In the genomic region with DNA sequence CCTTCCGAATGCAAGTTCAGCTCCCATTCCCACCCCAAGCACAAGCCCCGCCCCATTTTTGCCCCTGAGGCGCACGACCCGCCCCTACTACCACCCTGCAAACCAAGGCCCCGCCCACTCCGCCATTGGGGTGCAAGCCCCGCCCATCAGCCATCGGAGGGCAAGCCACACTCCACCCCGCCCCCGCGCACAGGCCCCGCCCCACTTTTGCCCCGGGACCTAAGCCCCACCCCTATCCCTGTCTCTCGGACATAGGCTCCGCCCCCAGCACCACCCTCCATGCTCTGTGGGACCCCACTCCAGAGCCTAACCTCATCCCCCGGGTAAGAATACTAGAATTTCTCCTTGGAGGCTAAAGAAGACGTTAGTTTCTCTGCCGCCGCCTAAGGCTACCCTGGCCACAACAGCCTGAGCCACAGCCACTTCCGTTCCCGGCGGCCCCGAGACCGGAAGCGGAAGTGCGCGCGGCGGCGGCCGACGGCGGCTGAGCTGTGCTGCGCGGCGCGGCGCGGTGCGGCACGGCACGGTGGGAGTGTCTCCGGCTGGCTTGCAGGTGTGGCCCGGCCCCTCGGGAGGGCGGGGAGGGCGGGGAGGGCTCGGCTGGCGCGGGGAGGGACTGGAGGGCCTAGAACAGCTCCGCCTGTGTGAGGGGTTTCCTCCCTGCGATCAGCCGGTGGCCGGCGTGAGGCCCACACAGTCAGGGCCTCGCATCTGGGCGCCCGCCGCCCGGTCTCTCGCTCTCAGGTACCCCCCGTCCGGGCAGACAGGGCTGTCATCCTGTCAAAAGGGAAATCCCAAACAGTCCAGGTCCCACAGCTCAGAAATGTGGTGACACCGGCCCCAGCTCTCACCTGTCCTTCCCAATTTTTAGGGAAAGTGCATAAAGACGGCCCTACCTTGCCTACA, we compare ENCODE assay signal across 8 cellular contexts. TPM values are rescaled to one million over a fixed set of nuclear protein-coding genes. Genes with fewer than 3 reads are reported as not detected.
A peak's percentile ranks its signal among the peaks of the same experiment; 100 is the strongest.
DNase-seq lines count a peak whose midpoint lies in the region; ATAC-seq, FAIRE-seq and TF ChIP-seq lines count a peak whose summit lies in the region.

Gene ZNF333 (plus strand): TSS at position 451 of the 906 bp plus-strand sequence. CDS start 3,444 bp downstream, outside the sequence.

- H2AFZ ChIP-seq in DND-41 (ENCODE audit: low read depth, low read length) (peak within 1 kb of the TSS; percentile 89), Karpas-422 (ENCODE audit: low read length) (peak within 1 kb of the TSS; percentile 84), fibroblast of lung (ENCODE audit: low read length) (peak within 1 kb of the TSS; percentile 85)

- peaks cover 31% of the 10 kb centered on the region for H3K4me1 ChIP-seq in DND-41 (ENCODE audit: insufficient read depth, low read length)
- H3K4me1 ChIP-seq in Karpas-422 (ENCODE audit: low read length): peaks cover 24% of the 10 kb centered on the region
- peaks cover 3% of the 10 kb centered on the region for H3K4me1 ChIP-seq in fibroblast of lung (ENCODE audit: control insufficient read depth, extremely low read depth, insufficient read depth, low read length)
- peaks cover 6 to 16% of the 10 kb centered on the region in 2 donors for H3K4me1 ChIP-seq in naive thymus-derived CD4-positive, alpha-beta T cell (ENCODE audit: control insufficient read depth in 2 of 2, insufficient read depth in 2 of 2, low read length in 2 of 2)

- peaks cover 0 to 7% (median 0%) of the 10 kb centered on the region in 5 donors for H3K36me3 Mint-ChIP-seq in naive thymus-derived CD4-positive, alpha-beta T cell
- H3K36me3 Mint-ChIP-seq in stimulated activated memory B cell treated with anti-CD40 and anti-IgM and Interleukin-4, amounts not matched to agents 10 μg/mL and 1 μg/mL and 100 μg/mL, for 72 hours: peaks cover 4% of the 10 kb centered on the region

- CTCF ChIA-PET in naive thymus-derived CD4-positive, alpha-beta T cell (lab: Charles Lee): interaction anchor here (7.7 kb wide), 1 partner anchor 117 kb away, joined by 60 read pairs; the partner anchor contains the start of gene NDUFB7

- H3K9me2 ChIP-seq in Karpas-422 (replicated peaks; ENCODE audit: insufficient read depth, low read length): no peaks in the 10 kb centered on the region

- no peaks in the 10 kb centered on the region for H3K9me3 ChIP-seq in DND-41 (ENCODE audit: insufficient read depth, low read length, severe bottlenecking)
- no peaks in the 10 kb centered on the region for H3K9me3 ChIP-seq in Karpas-422 (ENCODE audit: low read length)
- H3K9me3 ChIP-seq in fibroblast of lung (ENCODE audit: control insufficient read depth, insufficient read depth, low read depth, low read length): no peaks in the 10 kb centered on the region
- H3K9me3 ChIP-seq in naive thymus-derived CD4-positive, alpha-beta T cell (ENCODE audit: control insufficient read depth in 2 of 3, low read length in 3 of 3): no peaks in the 10 kb centered on the region

- H3K9me3 Mint-ChIP-seq in naive thymus-derived CD4-positive, alpha-beta T cell: no peaks in the 10 kb centered on the region
- H3K9me3 Mint-ChIP-seq in stimulated activated memory B cell treated with anti-CD40 and anti-IgM and Interleukin-4, amounts not matched to agents 10 μg/mL and 1 μg/mL and 100 μg/mL, for 72 hours: no peaks in the 10 kb centered on the region

- TF ChIP-seq CTCF in DND-41 (IDR thresholded peaks at IDR 0.05; ENCODE audit: borderline replicate concordance, extremely low read depth, low read length, poor library complexity, severe bottlenecking) (peak; percentile 10), fibroblast of lung (conservative IDR thresholded peaks at IDR 0.05 in 1 of 2, IDR thresholded peaks at IDR 0.05 in 1 of 2; ENCODE audit: low read depth in 1 of 2, low read length in 2 of 2) (no peak)

- POLR2A ChIA-PET in naive thymus-derived CD4-positive, alpha-beta T cell (lab: Charles Lee): interaction anchor here (0.6 to 2.4 kb wide), 6 partner anchors 113 to 958 kb away, joined by 3 to 17 read pairs (median 3); partner anchors contain the start of genes DNAJB1 and NDUFB7

- peaks cover 9% of the 10 kb centered on the region for H3K36me3 ChIP-seq in DND-41 (ENCODE audit: insufficient read depth, low read length)
- H3K36me3 ChIP-seq in Karpas-422 (ENCODE audit: insufficient read depth, low read length): no peaks in the 10 kb centered on the region
- no peaks in the 10 kb centered on the region for H3K36me3 ChIP-seq in fibroblast of lung (ENCODE audit: control insufficient read depth, insufficient read depth, low read length)
- peaks cover 0 to 12% (median 4%) of the 10 kb centered on the region in 3 experiments for H3K36me3 ChIP-seq in naive thymus-derived CD4-positive, alpha-beta T cell (ENCODE audit: control insufficient read depth in 2 of 3, insufficient read depth in 3 of 3, low read length in 3 of 3)

- H3K27ac Mint-ChIP-seq in naive thymus-derived CD4-positive, alpha-beta T cell: peak within 1 kb of the TSS; percentile 93 to 100 (median 99)
- peak within 1 kb of the TSS; percentile 99 for H3K27ac Mint-ChIP-seq in stimulated activated memory B cell treated with anti-CD40 and anti-IgM and Interleukin-4, amounts not matched to agents 10 μg/mL and 1 μg/mL and 100 μg/mL, for 72 hours

- H3K27me3 ChIP-seq in DND-41 (ENCODE audit: insufficient read depth, low read length, poor library complexity): no peaks in the 10 kb centered on the region
- no peaks in the 10 kb centered on the region for H3K27me3 ChIP-seq in Karpas-422 (ENCODE audit: low read length)
- no peaks in the 10 kb centered on the region for H3K27me3 ChIP-seq in fibroblast of lung (ENCODE audit: control insufficient read depth, insufficient read depth, low read length)
- H3K27me3 ChIP-seq in naive thymus-derived CD4-positive, alpha-beta T cell (ENCODE audit: control insufficient read depth in 2 of 2, insufficient read depth in 2 of 2, low read length in 2 of 2): no peaks in the 10 kb centered on the region

- H4K20me1 ChIP-seq in DND-41 (ENCODE audit: insufficient read depth, low read length): no peaks in the 10 kb centered on the region
- H4K20me1 ChIP-seq in Karpas-422 (ENCODE audit: insufficient read depth, low read depth, low read length): no peaks in the 10 kb centered on the region
- H4K20me1 ChIP-seq in fibroblast of lung (ENCODE audit: control insufficient read depth, extremely low read depth, insufficient read depth, low read length): no peaks in the 10 kb centered on the region

- peaks cover 32% of the 10 kb centered on the region for H3K79me2 ChIP-seq in DND-41 (ENCODE audit: insufficient read depth, low read length)
- H3K79me2 ChIP-seq in Karpas-422 (ENCODE audit: low read length): peaks cover 25% of the 10 kb centered on the region
- H3K79me2 ChIP-seq in fibroblast of lung (ENCODE audit: control insufficient read depth, insufficient read depth, low read length): peaks cover 12% of the 10 kb centered on the region

- H3K27me3 Mint-ChIP-seq in naive thymus-derived CD4-positive, alpha-beta T cell: peaks cover 0 to 2% (median 0%) of the 10 kb centered on the region in 5 donors
- no peaks in the 10 kb centered on the region for H3K27me3 Mint-ChIP-seq in stimulated activated memory B cell treated with anti-CD40 and anti-IgM and Interleukin-4, amounts not matched to agents 10 μg/mL and 1 μg/mL and 100 μg/mL, for 72 hours

- ATAC-seq in DND-41 (ENCODE audit: insufficient read depth, low read depth) (peak; percentile 95), GM21825 (IDR thresholded peaks at IDR 0.05; ENCODE audit: unreplicated experiment) (peak; percentile 83)
- peak; percentile 94 for ATAC-seq in naive thymus-derived CD4-positive, alpha-beta T cell
- ATAC-seq in stimulated activated memory B cell treated with anti-CD40 and anti-IgM and Interleukin-4, amounts not matched to agents 10 μg/mL and 1 μg/mL and 100 μg/mL, for 72 hours: peak; percentile 98

- no peak for FAIRE-seq in RCC 7860 (lab: Jason Lieb, UNC)

- intact Hi-C loops in naive thymus-derived CD4-positive, alpha-beta T cell (cut with micrococcal nuclease): loop anchor here (1.0 to 10.0 kb wide), 9 partner anchors 118 to 1147 kb away; partner anchors contain the start of genes NDUFB7 (in 2 of the 2), ASF1B (in 1 of the 2), DNAJB1 (in 1 of the 2) and MISP3 (in 1 of the 2)

- peak within 1 kb of the TSS; percentile 81 to 99 (median 94) for H3K4me3 Mint-ChIP-seq in naive thymus-derived CD4-positive, alpha-beta T cell
- peak within 1 kb of the TSS; percentile 98 for H3K4me3 Mint-ChIP-seq in stimulated activated memory B cell treated with anti-CD40 and anti-IgM and Interleukin-4, amounts not matched to agents 10 μg/mL and 1 μg/mL and 100 μg/mL, for 72 hours

- H3K4me2 ChIP-seq in DND-41 (ENCODE audit: insufficient read depth, low read length) (peak within 1 kb of the TSS; percentile 95), Karpas-422 (ENCODE audit: low read depth, low read length, poor library complexity, severe bottlenecking) (peak within 1 kb of the TSS; percentile 98), fibroblast of lung (ENCODE audit: extremely low read depth, insufficient read depth, low read length) (peak within 1 kb of the TSS; percentile 85)

- H3K4me1 Mint-ChIP-seq in naive thymus-derived CD4-positive, alpha-beta T cell: peaks cover 5 to 26% (median 23%) of the 10 kb centered on the region in 7 donors
- H3K4me1 Mint-ChIP-seq in stimulated activated memory B cell treated with anti-CD40 and anti-IgM and Interleukin-4, amounts not matched to agents 10 μg/mL and 1 μg/mL and 100 μg/mL, for 72 hours: peaks cover 25% of the 10 kb centered on the region

- DNase-seq in DND-41 (peak; percentile 97), Karpas-422 (peak; percentile 97), RCC 7860 (ENCODE audit: low spot score) (peak; percentile 73), fibroblast of lung (ENCODE audit: low read depth in 2 of 2) (peak; percentile 82 to 92)
- peak; percentile 95 to 98 for DNase-seq in activated T-helper 1 cell treated with anti-CD3 and anti-CD28 coated beads, Interleukin-2, amount 50 U/mL, for 16 hours (ENCODE audit: low read depth in 1 of 2, low spot score in 1 of 2)
- DNase-seq in naive thymus-derived CD4-positive, alpha-beta T cell: peak; percentile 92 to 99 (median 96)

- H3K9ac ChIP-seq in DND-41 (ENCODE audit: low read depth, low read length) (peak within 1 kb of the TSS; percentile 79), Karpas-422 (ENCODE audit: low read length) (peak within 1 kb of the TSS; percentile 96), fibroblast of lung (ENCODE audit: insufficient read depth, low read length) (peak within 1 kb of the TSS; percentile 91)

- H3K4me3 ChIP-seq in DND-41 (ENCODE audit: low read depth in 1 of 2, low read length in 2 of 2): peak within 1 kb of the TSS; percentile 83 to 98
- peak within 1 kb of the TSS; percentile 99 for H3K4me3 ChIP-seq in Karpas-422 (ENCODE audit: low read length)
- H3K4me3 ChIP-seq in fibroblast of lung (replicated peaks in 1 of 4; ENCODE audit: control extremely low read depth in 1 of 4, insufficient read depth in 1 of 4, low read depth in 3 of 4, low read length in 4 of 4): peak within 1 kb of the TSS; percentile 92 to 99 (median 98)
- peak within 1 kb of the TSS; percentile 93 for H3K4me3 ChIP-seq in naive thymus-derived CD4-positive, alpha-beta T cell (ENCODE audit: low read length)

- peak within 1 kb of the TSS; percentile 99 for H3K27ac ChIP-seq in DND-41 (ENCODE audit: low read length)
- H3K27ac ChIP-seq in Karpas-422 (ENCODE audit: low read length): peak within 1 kb of the TSS; percentile 83
- peak within 1 kb of the TSS; percentile 94 for H3K27ac ChIP-seq in fibroblast of lung (ENCODE audit: insufficient read depth, low read length)
- H3K27ac ChIP-seq in naive thymus-derived CD4-positive, alpha-beta T cell (ENCODE audit: low read depth, low read length): peak within 1 kb of the TSS; percentile 97

RNA-seq across cellular contexts. Expression of gene ZNF333, which starts in this region (rescaled TPM):
- total RNA-seq in Karpas-422 (2014; rRNA removed; shearing (Covaris generic); ENCODE audit: low replicate concordance): 22.2 and 27.9 TPM in 2 replicates
- total RNA-seq in fibroblast of lung: 26.7 and 26.9 TPM in 2 replicates
- 7.2 and 10.0 TPM in 2 replicates for polyA plus RNA-seq in fibroblast of lung
- polyA plus RNA-seq in fibroblast of lung (2012): 6.5 and 7.8 TPM in 2 replicates
- polyA minus RNA-seq in fibroblast of lung (ENCODE audit: low replicate concordance): 6.6 and 18.1 TPM in 2 replicates
- 10 to 100 TPM; 15.4 to 56.3 (median 34.7) TPM for total RNA-seq in naive thymus-derived CD4-positive, alpha-beta T cell
- 10 to 100 TPM in 1 of 2 donors, 1 to 10 TPM in 1; 9.1 to 10.0 TPM for polyA plus RNA-seq in naive thymus-derived CD4-positive, alpha-beta T cell

Comparison
In these comparisons a context has a peak if more than half of its experiments do, and no peak if none do; other contexts are left out.
1. Peak in every context shown above with its lines: DNase-seq, ATAC-seq, H3K4me3 ChIP-seq and H3K27ac ChIP-seq.